In genomic region chr14:45807187-45807586, GRCh38 we compare ENCODE assay signal across 20 cellular contexts.
"Had no signal": no experiment of that assay in that cellular context is flagged by ENCODE, and none has a peak within 500 bp of the region (broad histone marks: within the 10 kb centered on the region; RNA-seq: fewer than 3 reads in every experiment).

No MANE protein-coding gene starts in this region.

- H3K9me3 ChIP-seq: body of pancreas, left lung, testis had no signal

- ATAC-seq: activated CD8-positive, alpha-beta T cell treated with anti-CD3 and anti-CD28 coated beads, Interleukin-2, amount 10 ng/mL, durations not matched to agents 7 days and 5 days; body of pancreas; left lung; sciatic nerve; stimulated activated naive B cell treated with anti-CD40 and anti-IgM and Interleukin-4, amounts not matched to agents 10 μg/mL and 1 μg/mL and 100 μg/mL, for 72 hours had no signal

- DNase-seq: activated CD4-positive, alpha-beta T cell treated with anti-CD3 and anti-CD28 coated beads for 1 hour; activated CD4-positive, alpha-beta T cell treated with anti-CD3 and anti-CD28 coated beads, Interleukin-2, amount 50 U/mL, for 1 hour; activated CD8-positive, alpha-beta T cell treated with anti-CD3 and anti-CD28 coated beads, Interleukin-2, amount 10 ng/mL, durations not matched to agents 7 days and 5 days; activated gamma-delta T cell treated with Interleukin-2 at 50 U/mL for 16 hours; anterior cingulate cortex; body of pancreas; foreskin melanocyte; immature natural killer cell; left lung; midbrain; occipital lobe; posterior cingulate gyrus; stimulated activated CD4-positive, alpha-beta T cell treated with anti-CD3 and anti-CD28 coated beads, Interleukin-2, amount 100 ng/mL, for 48 hours; stimulated activated CD8-positive, alpha-beta memory T cell treated with anti-CD3 and anti-CD28 coated beads, Interleukin-4, amount 100 ng/mL, for 48 hours; stimulated activated naive B cell treated with anti-CD40 and anti-IgM and Interleukin-4, amounts not matched to agents 10 μg/mL and 1 μg/mL and 100 μg/mL, for 72 hours; T-helper 1 cell; testis; trophoblast cell had no signal

- H3K27me3 ChIP-seq: body of pancreas, left lung, testis had no signal

- H3K27ac ChIP-seq: body of pancreas, left lung, testis had no signal

- H3K4me3 ChIP-seq: body of pancreas, left lung, lung, testis had no signal

- H3K4me1 ChIP-seq: body of pancreas, left lung, testis had no signal

- H3K36me3 ChIP-seq: left lung had no signal
